ENCODE assay signal across 9 cellular contexts in the genomic region with DNA sequence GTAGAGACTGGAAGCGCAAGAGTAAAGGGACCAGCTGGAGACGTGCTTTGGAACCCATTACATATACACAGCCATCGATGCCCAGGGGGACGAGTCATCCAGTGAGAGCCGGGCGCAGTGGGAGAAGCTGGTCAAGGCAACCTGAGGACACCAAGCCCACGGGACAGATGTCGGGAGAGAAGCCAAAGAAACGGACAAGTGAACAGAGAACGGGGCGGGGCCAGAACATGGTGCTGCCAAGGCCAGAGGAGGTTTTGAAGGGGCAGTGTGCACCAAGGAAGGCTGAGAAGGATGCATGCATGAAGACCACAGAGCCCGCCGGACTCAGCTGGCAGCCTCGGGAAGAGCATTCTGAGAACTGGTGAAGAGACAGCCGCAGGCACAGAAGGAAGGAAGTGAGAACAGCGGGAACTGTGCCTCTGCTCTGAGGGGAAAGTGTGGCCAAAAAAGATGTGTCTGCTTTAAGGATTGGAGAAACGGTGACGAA. TPM values are rescaled to one million over a fixed set of nuclear protein-coding genes. Genes with fewer than 3 reads are reported as not detected.
DNase-seq lines count a peak whose midpoint lies in the region; ATAC-seq and TF ChIP-seq lines count a peak whose summit lies in the region.
"Had no signal": no experiment of that assay in that cellular context is flagged by ENCODE, and none has a peak within 500 bp of the region (broad histone marks: within the 10 kb centered on the region; RNA-seq: fewer than 3 reads in every experiment).

No MANE protein-coding gene starts in this region.

- POLR2A ChIA-PET in activated CD8-positive, alpha-beta T cell treated with anti-CD3 and anti-CD28 coated beads for 36 hours (lab: Charles Lee), result no interaction called here

- H3K4me1 Mint-ChIP-seq in activated CD8-positive, alpha-beta T cell treated with anti-CD3 and anti-CD28 coated beads for 36 hours (ENCODE audit: low read depth), result peaks cover 65% of the 10 kb centered on the region

- CTCF ChIA-PET in activated CD8-positive, alpha-beta T cell treated with anti-CD3 and anti-CD28 coated beads for 36 hours (lab: Charles Lee), result interaction anchor here (2.1 kb wide), 1 partner anchor 23 kb away, joined by 8 read pairs; no protein-coding TSS in a partner anchor

- H3K9me3 ChIP-seq in esophagus squamous epithelium (no peaks in the 10 kb centered on the region), tibial nerve (no peaks in the 10 kb centered on the region)
- H3K9me3 ChIP-seq: pancreas had no signal

- H3K27ac Mint-ChIP-seq in activated CD8-positive, alpha-beta T cell treated with anti-CD3 and anti-CD28 coated beads for 36 hours, result peak overlapping the region; percentile 82

- intact Hi-C loops in activated CD8-positive, alpha-beta T cell treated with anti-CD3 and anti-CD28 coated beads for 36 hours (cut with micrococcal nuclease), result no loop called here
- intact Hi-C loops in esophagus squamous epithelium (cut with DNase I), result no loop called here

- H3K27ac ChIP-seq in esophagus squamous epithelium, result peak overlapping the region in 2 of 4 donors; percentile 4 to 25
- H3K27ac ChIP-seq in tibial nerve, result no peak overlapping the region
- H3K27ac ChIP-seq: pancreas had no signal

- H3K36me3 ChIP-seq in esophagus squamous epithelium (peaks cover 0 to 8% (median 0%) of the 10 kb centered on the region in 3 donors), tibial nerve (peaks cover 0 to 8% (median 0%) of the 10 kb centered on the region in 3 donors)
- H3K36me3 ChIP-seq: pancreas had no signal

- H3K4me1 ChIP-seq in esophagus squamous epithelium, result peaks cover 45 to 98% (median 61%) of the 10 kb centered on the region in 3 donors
- peaks cover 0 to 73% (median 24%) of the 10 kb centered on the region in 4 donors for H3K4me1 ChIP-seq in tibial nerve

- WGBS in esophagus squamous epithelium, 2 donors, result 58 to 59% methylated on average over 17 to 18 of the region's 18 CpGs
- 58 to 65% methylated on average over 18 of the region's 18 CpGs for WGBS in tibial nerve, 2 donors

- ATAC-seq in HG02678 (IDR thresholded peaks at IDR 0.05; ENCODE audit: unreplicated experiment), result peak; percentile 17
- ATAC-seq in activated CD8-positive, alpha-beta T cell treated with anti-CD3 and anti-CD28 coated beads for 36 hours, result peak; percentile 8
- ATAC-seq in GM18870 (IDR thresholded peaks at IDR 0.05; ENCODE audit: unreplicated experiment), result no peak

- no peaks in the 10 kb centered on the region for H3K27me3 Mint-ChIP-seq in activated CD8-positive, alpha-beta T cell treated with anti-CD3 and anti-CD28 coated beads for 36 hours

- peak overlapping the region; percentile 48 for H3K4me3 Mint-ChIP-seq in activated CD8-positive, alpha-beta T cell treated with anti-CD3 and anti-CD28 coated beads for 36 hours

- DNase-seq in Ammon's horn (ENCODE audit: low spot score) (peak; percentile 76), medulla oblongata (ENCODE audit: extremely low spot score) (peak; percentile 84), HT-29 (ENCODE audit: low spot score) (no peak), esophagus squamous epithelium (lab: John Stamatoyannopoulos, UW) (no peak), tibial nerve (ENCODE audit: low spot score in 2 of 2) (no peak)
- DNase-seq in activated CD8-positive, alpha-beta T cell treated with anti-CD3 and anti-CD28 coated beads for 36 hours, result no peak
- DNase-seq: pancreas had no signal

- no peaks in the 10 kb centered on the region for H3K9me3 Mint-ChIP-seq in activated CD8-positive, alpha-beta T cell treated with anti-CD3 and anti-CD28 coated beads for 36 hours

- no peak for TF ChIP-seq CTCF in activated CD8-positive, alpha-beta T cell treated with anti-CD3 and anti-CD28 coated beads for 36 hours (IDR thresholded peaks at IDR 0.05)
- no peak for TF ChIP-seq CTCF in esophagus squamous epithelium (IDR thresholded peaks at IDR 0.05)
- no peak for TF ChIP-seq CTCF in tibial nerve (IDR thresholded peaks at IDR 0.05)

- TF ChIP-seq EP300 in tibial nerve (IDR thresholded peaks at IDR 0.05), result no peak

- H3K36me3 Mint-ChIP-seq in activated CD8-positive, alpha-beta T cell treated with anti-CD3 and anti-CD28 coated beads for 36 hours (ENCODE audit: low read depth), result no peaks in the 10 kb centered on the region

- H3K4me3 ChIP-seq in esophagus squamous epithelium (no peak overlapping the region), tibial nerve (peak overlapping the region in 1 of 4 donors; percentile 6)
- H3K4me3 ChIP-seq: pancreas had no signal

- H3K27me3 ChIP-seq in esophagus squamous epithelium (no peaks in the 10 kb centered on the region), tibial nerve (no peaks in the 10 kb centered on the region)
- H3K27me3 ChIP-seq: pancreas had no signal

- TF ChIP-seq POLR2A in esophagus squamous epithelium (IDR thresholded peaks at IDR 0.05) (no peak), tibial nerve (IDR thresholded peaks at IDR 0.05) (no peak)

RNA-seq across cellular contexts. Expression of a gene that starts 20.3 kb away (rescaled TPM):
- 10 to 100 TPM; 20.2 to 27.0 TPM for total RNA-seq in activated CD8-positive, alpha-beta T cell treated with anti-CD3 and anti-CD28 coated beads for 36 hours
- total RNA-seq in HT-29 (2014; rRNA removed; shearing (Covaris generic)), result 28.5 and 29.7 TPM in 2 replicates
- total RNA-seq in esophagus squamous epithelium (10 to 100 TPM; 31.2 to 85.3 (median 51.6) TPM), tibial nerve (10 to 100 TPM; 27.6 to 40.8 (median 35.7) TPM)

Comparison
In these comparisons a context has a peak if more than half of its experiments do, and no peak if none do; other contexts are left out.
1. DNase-seq: peak in Ammon's horn (single experiment) and medulla oblongata (single experiment); none in activated CD8-positive, alpha-beta T cell treated with anti-CD3 and anti-CD28 coated beads for 36 hours (single experiment), HT-29 (single experiment), esophagus squamous epithelium (single experiment) and tibial nerve (0 of 2).